In genomic region chr1:231626951-231627614, GRCh38 we compare ENCODE assay signal across 8 cellular contexts. TPM values are rescaled to one million over a fixed set of nuclear protein-coding genes. Genes with fewer than 3 reads are reported as not detected.
DNase-seq lines count a peak whose midpoint lies in the region; ATAC-seq, FAIRE-seq and TF ChIP-seq lines count a peak whose summit lies in the region.

No MANE protein-coding gene starts in this region.

- H3K9me3 ChIP-seq in Karpas-422 (ENCODE audit: low read length) (no peaks in the 10 kb centered on the region), kidney (ENCODE audit: control insufficient read depth in 1 of 2, low read length in 2 of 2) (no peaks in the 10 kb centered on the region), smooth muscle cell (replicated peaks; ENCODE audit: low read depth) (no peaks in the 10 kb centered on the region)

- WGBS in smooth muscle cell (ENCODE audit: low lambda C conversion rate) = under 1% methylated on average over 46 of the region's 49 CpGs

- no peak for FAIRE-seq in kidney (lab: Jason Lieb, UNC)

- H3K36me3 ChIP-seq in Karpas-422 (ENCODE audit: insufficient read depth, low read length) (no peaks in the 10 kb centered on the region), kidney (ENCODE audit: control insufficient read depth in 1 of 2, insufficient read depth in 2 of 2, low read length in 2 of 2) (no peaks in the 10 kb centered on the region), smooth muscle cell (ENCODE audit: low read depth) (no peaks in the 10 kb centered on the region)

- peaks cover 18% of the 10 kb centered on the region for H3F3A ChIP-seq in smooth muscle cell (ENCODE audit: low read depth)

- H3K9ac ChIP-seq in Karpas-422 (ENCODE audit: low read length) = peak overlapping the region; percentile 73
- peak overlapping the region; percentile 49 to 71 for H3K9ac ChIP-seq in kidney (ENCODE audit: low read length in 2 of 2)
- peak overlapping the region; percentile 47 for H3K9ac ChIP-seq in smooth muscle cell (ENCODE audit: low read depth)

- H3K4me3 ChIP-seq in Karpas-422 (ENCODE audit: low read length) = peak overlapping the region; percentile 86
- H3K4me3 ChIP-seq in kidney (ENCODE audit: low read length in 2 of 2) = peak overlapping the region; percentile 76 to 78
- peak overlapping the region; percentile 83 for H3K4me3 ChIP-seq in smooth muscle cell

- no peaks in the 10 kb centered on the region for H3K9me2 ChIP-seq in Karpas-422 (replicated peaks; ENCODE audit: insufficient read depth, low read length)

- intact Hi-C loops in kidney (cut with DNase I) = no loop called here

- H3K79me2 ChIP-seq in Karpas-422 (ENCODE audit: low read length) (no peaks in the 10 kb centered on the region), smooth muscle cell (ENCODE audit: low read depth) (no peaks in the 10 kb centered on the region)

- H3K27ac ChIP-seq in Karpas-422 (ENCODE audit: low read length) (no peak overlapping the region), caudate nucleus (ENCODE audit: low read depth, low read length) (peak overlapping the region; percentile 87), kidney (ENCODE audit: low read depth in 2 of 2, low read length in 2 of 2) (peak overlapping the region; percentile 75 to 88), smooth muscle cell (ENCODE audit: low read depth) (no peak overlapping the region)

- DNase-seq in Caki2 (ENCODE audit: low read depth) (peak; percentile 38), Karpas-422 (peak; percentile 66), T-helper 9 cell (peak; percentile 25), caudate nucleus (lab: John Stamatoyannopoulos, UW) (peak in 28 of 61 donors; percentile 6 to 62 (median 28)), kidney (peak; percentile 87), smooth muscle cell (lab: John Stamatoyannopoulos, UW; ENCODE audit: unreplicated experiment) (peak; percentile 13), NCI-H1105 (lab: John Stamatoyannopoulos, UW) (no peak)

- peak; percentile 59 for ATAC-seq in GM21515 (IDR thresholded peaks at IDR 0.05; ENCODE audit: unreplicated experiment)

- H3K4me2 ChIP-seq in Karpas-422 (ENCODE audit: low read depth, low read length, poor library complexity, severe bottlenecking) = peak overlapping the region; percentile 100
- H3K4me2 ChIP-seq in smooth muscle cell = peak overlapping the region; percentile 100

- H2AFZ ChIP-seq in Karpas-422 (ENCODE audit: low read length) (peak overlapping the region; percentile 92), smooth muscle cell (ENCODE audit: low read depth) (peak overlapping the region; percentile 89)

- TF ChIP-seq CTCF in kidney (IDR thresholded peaks at IDR 0.05; ENCODE audit: borderline replicate concordance, extremely low read depth, insufficient read depth) (no peak), smooth muscle cell (IDR thresholded peaks at IDR 0.05; ENCODE audit: borderline replicate concordance, insufficient read depth, poor library complexity, severe bottlenecking) (no peak)

- peaks cover 29% of the 10 kb centered on the region for H3K4me1 ChIP-seq in Karpas-422 (ENCODE audit: low read length)
- H3K4me1 ChIP-seq in kidney (ENCODE audit: control insufficient read depth in 1 of 2, insufficient read depth in 1 of 2, low read depth in 1 of 2, low read length in 2 of 2) = peaks cover 3 to 8% of the 10 kb centered on the region in 2 donors
- peaks cover 5% of the 10 kb centered on the region for H3K4me1 ChIP-seq in smooth muscle cell (ENCODE audit: low read depth)

- H3K27me3 ChIP-seq in Karpas-422 (ENCODE audit: low read length) (no peaks in the 10 kb centered on the region), smooth muscle cell (ENCODE audit: low read depth) (peaks cover 19% of the 10 kb centered on the region)

- in situ Hi-C loops in Caki2 (cut with HindIII; ENCODE audit: low pct_unique_long_range_greater_than_20kb, low sequenced_read_pairs) = no loop called here

- H4K20me1 ChIP-seq in Karpas-422 (ENCODE audit: insufficient read depth, low read depth, low read length) = no peaks in the 10 kb centered on the region; the same call in 1 of the 2 replicates
- no peaks in the 10 kb centered on the region for H4K20me1 ChIP-seq in smooth muscle cell (ENCODE audit: low read depth)

RNA-seq across cellular contexts. Expression of gene DISC1, which starts 0.5 kb away (rescaled TPM):
- 0.91 and 3.5 TPM in 2 replicates for total RNA-seq in Caki2 (2014; rRNA removed; shearing (Covaris generic); ENCODE audit: low replicate concordance)
- 4.3 and 6.4 TPM in 2 replicates for total RNA-seq in Karpas-422 (2014; rRNA removed; shearing (Covaris generic); ENCODE audit: low replicate concordance)
- 15.9 TPM for total RNA-seq in kidney
- 0.80 TPM for polyA plus RNA-seq in kidney (ENCODE audit: insufficient read depth, low read depth, low replicate concordance)
- 2.8 and 4.3 TPM in 2 replicates for total RNA-seq in smooth muscle cell
- 0.86 and 0.89 TPM in 2 replicates for polyA plus RNA-seq in smooth muscle cell

Comparison
In these comparisons a context has a peak if more than half of its experiments do, and no peak if none do; other contexts are left out.
1. H3K27ac ChIP-seq: peak in caudate nucleus (single experiment) and kidney (2 of 2); none in Karpas-422 (single experiment) and smooth muscle cell (single experiment).
2. Peak in every context shown above with its lines, with median percentiles within 50 percentile points of each other: H3K4me3 ChIP-seq and H3K9ac ChIP-seq.